ENCODE assay signal across 8 cellular contexts in the genomic region with DNA sequence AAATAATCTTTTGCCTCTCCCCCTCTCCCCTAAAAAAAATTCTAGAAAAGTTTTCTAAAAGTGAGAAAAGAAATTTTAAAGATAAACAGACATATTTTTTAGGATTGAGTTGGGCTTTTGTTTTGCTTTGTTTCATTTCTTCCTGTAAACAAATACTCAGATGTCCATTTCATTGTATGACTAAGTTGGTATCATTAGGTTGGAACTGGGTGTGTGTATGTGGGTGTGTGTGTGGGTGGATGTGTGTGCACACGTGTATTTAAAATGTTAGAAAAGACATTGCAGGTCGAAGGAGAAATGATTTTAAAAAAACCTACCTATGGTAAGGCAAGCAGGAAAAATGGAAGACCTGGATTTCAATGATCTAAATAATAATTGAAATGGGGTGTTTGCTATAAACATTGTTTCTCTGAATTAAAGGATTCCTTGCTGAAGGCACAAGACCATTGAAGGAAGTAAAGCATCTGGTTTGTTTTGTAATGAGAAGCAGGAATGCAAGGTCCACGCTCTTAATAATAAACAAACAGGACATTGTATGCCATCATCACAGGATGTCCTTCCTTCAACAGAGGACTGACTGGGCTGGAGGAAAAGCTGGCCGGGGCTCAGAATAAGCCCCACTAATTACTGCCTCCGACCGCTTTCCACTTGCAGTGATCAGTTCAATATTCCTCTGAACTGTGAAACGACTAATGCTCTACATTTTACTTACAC. TPM values are rescaled to one million over a fixed set of nuclear protein-coding genes. Genes with fewer than 3 reads are reported as not detected.
A peak's percentile ranks its signal among the peaks of the same experiment; 100 is the strongest.
DNase-seq lines count a peak whose midpoint lies in the region; ATAC-seq and TF ChIP-seq lines count a peak whose summit lies in the region.

No MANE protein-coding gene starts in this region.

- 37% methylated on average over 7 of the region's 7 CpGs for WGBS in suprapubic skin

- H3K4me1 ChIP-seq in suprapubic skin: peaks cover 30% of the 10 kb centered on the region

- H3K27me3 Mint-ChIP-seq in activated T-cell treated with anti-CD3 and anti-CD28 coated beads, Interleukin-2, amount 50 U/mL, for 24 hours: peaks cover 51% of the 10 kb centered on the region
- H3K27me3 Mint-ChIP-seq in activated B cell treated with CpG ODN at 0.5 μM for 24 hours: peaks cover 9% of the 10 kb centered on the region

- CTCF ChIA-PET in activated B cell treated with CpG ODN at 0.5 μM for 24 hours (lab: Charles Lee): interaction anchor here (1.0 to 2.8 kb wide), 5 partner anchors 14 to 353 kb away, joined by 3 to 23 read pairs (median 4); no protein-coding TSS in a partner anchor

- TF ChIP-seq CTCF in activated B cell treated with CpG ODN at 0.5 μM for 24 hours (IDR thresholded peaks at IDR 0.05) (no peak), suprapubic skin (IDR thresholded peaks at IDR 0.05) (no peak)

- TF ChIP-seq POLR2A in suprapubic skin (IDR thresholded peaks at IDR 0.05): no peak

- H3K36me3 ChIP-seq in suprapubic skin: no peaks in the 10 kb centered on the region

- TF ChIP-seq EP300 in suprapubic skin (IDR thresholded peaks at IDR 0.05): no peak

- H3K9me3 ChIP-seq in suprapubic skin: no peaks in the 10 kb centered on the region

- POLR2A ChIA-PET in activated B cell treated with CpG ODN at 0.5 μM for 24 hours (lab: Charles Lee): interaction anchor here (0.5 to 5.3 kb wide), 11 partner anchors 12 to 241 kb away, joined by 4 to 80 read pairs (median 7); a partner anchor contains a TSS

- ATAC-seq in activated B cell treated with CpG ODN at 0.5 μM for 24 hours (ENCODE audit: low read depth) (no peak), left ventricle myocardium superior (peak; percentile 23)

- no peaks in the 10 kb centered on the region for H3K9me3 Mint-ChIP-seq in activated T-cell treated with anti-CD3 and anti-CD28 coated beads, Interleukin-2, amount 50 U/mL, for 24 hours
- no peaks in the 10 kb centered on the region for H3K9me3 Mint-ChIP-seq in activated B cell treated with CpG ODN at 0.5 μM for 24 hours

- intact Hi-C loops in activated B cell treated with CpG ODN at 0.5 μM for 24 hours (cut with micrococcal nuclease) (loop anchor here (1.0 to 5.0 kb wide), 5 partner anchors 203 to 654 kb away; a partner anchor contains a TSS), left ventricle myocardium superior (cut with micrococcal nuclease) (no loop called here)

- H3K27ac ChIP-seq in suprapubic skin: peak overlapping the region; percentile 67

- peaks cover 68% of the 10 kb centered on the region for H3K4me1 Mint-ChIP-seq in activated T-cell treated with anti-CD3 and anti-CD28 coated beads, Interleukin-2, amount 50 U/mL, for 24 hours (ENCODE audit: low read depth)
- peaks cover 55% of the 10 kb centered on the region for H3K4me1 Mint-ChIP-seq in activated B cell treated with CpG ODN at 0.5 μM for 24 hours

- DNase-seq in activated T-cell treated with anti-CD3 and anti-CD28 coated beads, Interleukin-2, amount 50 U/mL, for 24 hours: no peak
- DNase-seq in activated T-cell treated with anti-CD3 and anti-CD28 coated beads, Interleukin-2, amount 50 U/mL, for 1 hour: no peak
- DNase-seq in activated B cell treated with CpG ODN at 0.5 μM for 24 hours (no peak), left ventricle myocardium superior (no peak), suprapubic skin (ENCODE audit: low spot score in 2 of 2) (no peak), NCI-H187 (lab: John Stamatoyannopoulos, UW) (no peak), DMS79 (lab: John Stamatoyannopoulos, UW) (no peak), activated gamma-delta T cell treated with Interleukin-2 at 50 U/mL for 16 hours (no peak)

- peaks cover 28% of the 10 kb centered on the region for H3K36me3 Mint-ChIP-seq in activated T-cell treated with anti-CD3 and anti-CD28 coated beads, Interleukin-2, amount 50 U/mL, for 24 hours (ENCODE audit: low read depth)
- H3K36me3 Mint-ChIP-seq in activated B cell treated with CpG ODN at 0.5 μM for 24 hours (ENCODE audit: low read depth): peaks cover 3% of the 10 kb centered on the region

- H3K4me3 ChIP-seq in suprapubic skin: peak overlapping the region; percentile 55

- peaks cover 3% of the 10 kb centered on the region for H3K27me3 ChIP-seq in suprapubic skin

- H3K4me3 Mint-ChIP-seq in activated T-cell treated with anti-CD3 and anti-CD28 coated beads, Interleukin-2, amount 50 U/mL, for 24 hours: peak overlapping the region; percentile 83
- H3K4me3 Mint-ChIP-seq in activated B cell treated with CpG ODN at 0.5 μM for 24 hours: peak overlapping the region; percentile 90

- peak overlapping the region; percentile 54 for H3K27ac Mint-ChIP-seq in activated T-cell treated with anti-CD3 and anti-CD28 coated beads, Interleukin-2, amount 50 U/mL, for 24 hours
- H3K27ac Mint-ChIP-seq in activated B cell treated with CpG ODN at 0.5 μM for 24 hours: peak overlapping the region; percentile 84

RNA-seq across cellular contexts. Expression of a gene that starts 1.0 kb away (rescaled TPM):
- total RNA-seq in activated B cell treated with CpG ODN at 0.5 μM for 24 hours: 16.3 and 16.4 TPM in 2 replicates
- 1.7 TPM for total RNA-seq in left ventricle myocardium superior
- 10 to 100 TPM; 10.9 to 47.7 (median 27.8) TPM for total RNA-seq in suprapubic skin
